ENCODE assay signal across 29 cellular contexts in genomic region chr13:80475718-80476117, GRCh38.
"Had no signal": no experiment of that assay in that cellular context is flagged by ENCODE, and none has a peak within 500 bp of the region (broad histone marks: within the 10 kb centered on the region; RNA-seq: fewer than 3 reads in every experiment).

No MANE protein-coding gene starts in this region.

- H3K4me3 Mint-ChIP-seq: activated T-cell treated with anti-CD3 and anti-CD28 coated beads, Interleukin-2, amount 50 U/mL, for 72 hours; central memory CD8-positive, alpha-beta T cell; dendritic cell treated with granulocyte-macrophage colony-stimulating factor and Interleukin-4, amounts not matched to agents 40 ng/mL and 50 ng/mL, for 4 days; nephron progenitor cell; stimulated activated effector memory CD8-positive, alpha-beta T cell treated with anti-CD3 and anti-CD28 coated beads, Interleukin-12 subunit alpha, Interleukin-12 subunit beta, amount 100 ng/mL, for 72 hours; stimulated activated naive CD8-positive, alpha-beta T cell treated with anti-CD3 and anti-CD28 coated beads, Interleukin-15, amount 100 ng/mL, for 72 hours had no signal

- H3K9me3 ChIP-seq: esophagus muscularis mucosa, heart left ventricle, mucosa of descending colon, ovary, sigmoid colon, upper lobe of left lung had no signal

- H3K27ac Mint-ChIP-seq: activated naive CD4-positive, alpha-beta T cell treated with anti-CD3 and anti-CD28 coated beads, Interleukin-2, amount 50 U/mL, for 72 hours; activated T-cell treated with anti-CD3 and anti-CD28 coated beads, Interleukin-2, amount 50 U/mL, for 72 hours; dendritic cell treated with granulocyte-macrophage colony-stimulating factor and Interleukin-4, amounts not matched to agents 40 ng/mL and 50 ng/mL, for 4 days; nephron progenitor cell; progenitor cell of endocrine pancreas; stimulated activated effector memory CD8-positive, alpha-beta T cell treated with anti-CD3 and anti-CD28 coated beads, Interleukin-12 subunit alpha, Interleukin-12 subunit beta, amount 100 ng/mL, for 72 hours; stimulated activated naive CD8-positive, alpha-beta T cell treated with anti-CD3 and anti-CD28 coated beads, Interleukin-15, amount 100 ng/mL, for 72 hours had no signal

- H3K27ac ChIP-seq: esophagus muscularis mucosa, foreskin keratinocyte, left ventricle myocardium inferior, ovary, sigmoid colon, upper lobe of left lung had no signal

- ATAC-seq: activated naive CD4-positive, alpha-beta T cell treated with anti-CD3 and anti-CD28 coated beads, Interleukin-2, amount 50 U/mL, for 72 hours; activated T-cell treated with anti-CD3 and anti-CD28 coated beads, Interleukin-2, amount 50 U/mL, for 72 hours; foreskin keratinocyte; heart left ventricle; mucosa of descending colon; stimulated activated effector memory CD8-positive, alpha-beta T cell treated with anti-CD3 and anti-CD28 coated beads, Interleukin-12 subunit alpha, Interleukin-12 subunit beta, amount 100 ng/mL, for 72 hours; stimulated activated naive CD8-positive, alpha-beta T cell treated with anti-CD3 and anti-CD28 coated beads, Interleukin-15, amount 100 ng/mL, for 72 hours had no signal

- H3K9me3 Mint-ChIP-seq: activated T-cell treated with anti-CD3 and anti-CD28 coated beads, Interleukin-2, amount 50 U/mL, for 72 hours; dendritic cell treated with granulocyte-macrophage colony-stimulating factor and Interleukin-4, amounts not matched to agents 40 ng/mL and 50 ng/mL, for 4 days; nephron progenitor cell had no signal

- H3K4me3 ChIP-seq: esophagus muscularis mucosa, heart left ventricle, left ventricle myocardium inferior, lung, mucosa of descending colon, ovary, sigmoid colon, upper lobe of left lung had no signal

- H3K36me3 ChIP-seq: esophagus muscularis mucosa, heart left ventricle, left ventricle myocardium inferior, ovary, sigmoid colon, upper lobe of left lung had no signal

- DNase-seq: activated CD4-positive, alpha-beta T cell treated with anti-CD3 and anti-CD28 coated beads for 4 hours; activated CD4-positive, alpha-beta T cell treated with anti-CD3 and anti-CD28 coated beads, Interleukin-2, amount 50 U/mL, for 4 hours; activated naive CD4-positive, alpha-beta T cell; activated T-cell treated with anti-CD3 and anti-CD28 coated beads for 4 hours; activated T-cell treated with anti-CD3 and anti-CD28 coated beads, Interleukin-2, amount 50 U/mL, for 72 hours; anterior cingulate cortex; foreskin keratinocyte; heart left ventricle; hypothalamus; left ventricle myocardium inferior; mucosa of descending colon; nephron progenitor cell; ovary; retina; sigmoid colon; small intestine; stimulated activated CD4-positive, alpha-beta T cell treated with anti-CD3 and anti-CD28 coated beads, Interleukin-4, amount 100 ng/mL, for 24 hours; stimulated activated naive CD8-positive, alpha-beta T cell treated with anti-CD3 and anti-CD28 coated beads, Interleukin-15, amount 100 ng/mL, for 72 hours; substantia nigra; upper lobe of left lung had no signal

- H3K36me3 Mint-ChIP-seq: activated naive CD4-positive, alpha-beta T cell treated with anti-CD3 and anti-CD28 coated beads, Interleukin-2, amount 50 U/mL, for 72 hours; stimulated activated effector memory CD8-positive, alpha-beta T cell treated with anti-CD3 and anti-CD28 coated beads, Interleukin-12 subunit alpha, Interleukin-12 subunit beta, amount 100 ng/mL, for 72 hours had no signal

- FAIRE-seq: bronchial epithelial cell, islet of Langerhans, small intestine had no signal

- H3K27me3 Mint-ChIP-seq: central memory CD8-positive, alpha-beta T cell; progenitor cell of endocrine pancreas; stimulated activated naive CD8-positive, alpha-beta T cell treated with anti-CD3 and anti-CD28 coated beads, Interleukin-15, amount 100 ng/mL, for 72 hours had no signal

- H3K4me1 Mint-ChIP-seq: stimulated activated naive CD8-positive, alpha-beta T cell treated with anti-CD3 and anti-CD28 coated beads, Interleukin-15, amount 100 ng/mL, for 72 hours had no signal

- H3K27me3 ChIP-seq: esophagus muscularis mucosa, foreskin keratinocyte, heart left ventricle, ovary, sigmoid colon, upper lobe of left lung had no signal
